In genomic region chr9:37975639-37976038, GRCh38 we compare ENCODE assay signal across 22 cellular contexts.
DNase-seq lines count a peak whose midpoint lies in the region; ATAC-seq and TF ChIP-seq lines count a peak whose summit lies in the region.
"Had no signal": no experiment of that assay in that cellular context is flagged by ENCODE, and none has a peak within 500 bp of the region (broad histone marks: within the 10 kb centered on the region; RNA-seq: fewer than 3 reads in every experiment).

No MANE protein-coding gene starts in this region.

- no peak overlapping the region for H3K27ac ChIP-seq in breast epithelium
- H3K27ac ChIP-seq in osteoblast (ENCODE audit: low read depth, low read length): peak overlapping the region; percentile 92
- no peak overlapping the region for H3K27ac ChIP-seq in tibial nerve
- H3K27ac ChIP-seq: 22Rv1, C4-2B, HL-60, KMS-11 had no signal

- H3K9me3 ChIP-seq in breast epithelium (no peaks in the 10 kb centered on the region), osteoblast (ENCODE audit: low read depth, low read length) (no peaks in the 10 kb centered on the region), tibial nerve (no peaks in the 10 kb centered on the region)
- H3K9me3 ChIP-seq: SK-N-SH had no signal

- no peak for ATAC-seq in GM19324 (IDR thresholded peaks at IDR 0.05; ENCODE audit: low FRiP score, unreplicated experiment)

- intact Hi-C loops in MCF 10A (cut with micrococcal nuclease): no loop called here
- intact Hi-C loops in breast epithelium (cut with DNase I; ENCODE audit: low total_unique reads): no loop called here

- H3K4me1 Mint-ChIP-seq in MCF 10A (ENCODE audit: insufficient read depth, unreplicated experiment) (peaks cover 16% of the 10 kb centered on the region), chondrocyte (ENCODE audit: low read depth) (peaks cover 52% of the 10 kb centered on the region)
- H3K4me1 Mint-ChIP-seq: CD8-positive, alpha-beta memory T cell had no signal

- H3K4me1 ChIP-seq in breast epithelium (no peaks in the 10 kb centered on the region), osteoblast (ENCODE audit: insufficient read depth, low read length) (peaks cover 33% of the 10 kb centered on the region), tibial nerve (peaks cover 0 to 5% (median 0%) of the 10 kb centered on the region in 4 donors)

- H3K4me3 ChIP-seq in breast epithelium (no peak overlapping the region), osteoblast (ENCODE audit: insufficient read depth, low read length) (no peak overlapping the region), tibial nerve (no peak overlapping the region)

- H3K27ac Mint-ChIP-seq in MCF 10A (ENCODE audit: low read depth, unreplicated experiment) (peak overlapping the region; percentile 65), chondrocyte (ENCODE audit: unreplicated experiment) (peak overlapping the region; percentile 49)

- H3K27me3 Mint-ChIP-seq in MCF 10A (ENCODE audit: insufficient read depth, unreplicated experiment) (no peaks in the 10 kb centered on the region), chondrocyte (ENCODE audit: low read depth) (no peaks in the 10 kb centered on the region)

- no peaks in the 10 kb centered on the region for H3K27me3 ChIP-seq in breast epithelium
- no peaks in the 10 kb centered on the region for H3K27me3 ChIP-seq in osteoblast (ENCODE audit: insufficient read depth, low read length)
- no peaks in the 10 kb centered on the region for H3K27me3 ChIP-seq in tibial nerve

- peaks cover 24% of the 10 kb centered on the region for H3K79me2 ChIP-seq in osteoblast (ENCODE audit: insufficient read depth, low read length)

- CTCF ChIA-PET in MCF 10A (lab: Yijun Ruan, JAX): interaction anchor here (0.7 kb wide), 1 partner anchor 93 kb away, joined by 3 read pairs; the partner anchor contains the start of gene SHB

- DNase-seq in MCF 10A (ENCODE audit: unreplicated experiment): no peak
- DNase-seq in breast epithelium (ENCODE audit: low spot score in 2 of 2): no peak
- peak; percentile 27 for DNase-seq in chondrocyte (ENCODE audit: low spot score)
- DNase-seq in osteoblast (ENCODE audit: insufficient read length, low spot score, missing footprints): no peak
- DNase-seq in NCI-H2107 (lab: John Stamatoyannopoulos, UW): no peak
- no peak for DNase-seq in tibial nerve (ENCODE audit: low spot score in 2 of 2)
- no peak for DNase-seq in NCI-H446 treated with DMSO at 0.1 percent for 48 hours (lab: John Stamatoyannopoulos, UW)
- DNase-seq: CD8-positive, alpha-beta memory T cell; GDM1; NCI-H1105 treated with DMSO at 0.1 percent for 48 hours; NCI-H1694; NCI-H2081; NCI-H2171 treated with DMSO at 0.1 percent for 48 hours; NCI-H526; OCI-M1; SHP77; SK-N-SH had no signal

- POLR2A ChIA-PET in MCF 10A (lab: Yijun Ruan, JAX): interaction anchor here (0.7 kb wide), 1 partner anchor 9 kb away, joined by 3 read pairs; no protein-coding TSS in a partner anchor

- 96 to 99% methylated on average over 4 of the region's 4 CpGs for WGBS in tibial nerve, 2 donors

- H3K36me3 Mint-ChIP-seq in MCF 10A (ENCODE audit: insufficient read depth, unreplicated experiment): peaks cover 28% of the 10 kb centered on the region
- peaks cover 8% of the 10 kb centered on the region for H3K36me3 Mint-ChIP-seq in chondrocyte (ENCODE audit: low read depth)
- H3K36me3 Mint-ChIP-seq: CD8-positive, alpha-beta memory T cell had no signal

- TF ChIP-seq POLR2A in breast epithelium (IDR thresholded peaks at IDR 0.05) (no peak), tibial nerve (IDR thresholded peaks at IDR 0.05) (no peak)

- BruUV-seq in MCF 10A (replicated peaks; lab: Mats Ljungman, UMichigan): no TSS peak

- TF ChIP-seq CTCF in MCF 10A (IDR thresholded peaks at IDR 0.05; ENCODE audit: unreplicated experiment) (no peak), breast epithelium (IDR thresholded peaks at IDR 0.05) (no peak), chondrocyte (IDR thresholded peaks at IDR 0.05) (no peak), osteoblast (IDR thresholded peaks at IDR 0.05; ENCODE audit: extremely low read depth, low read depth, low read length) (no peak), tibial nerve (IDR thresholded peaks at IDR 0.05) (no peak)

- H2AFZ ChIP-seq in osteoblast (ENCODE audit: low read length): no peak overlapping the region

- no peak for TF ChIP-seq EP300 in tibial nerve (IDR thresholded peaks at IDR 0.05)

- no peaks in the 10 kb centered on the region for H3K9me3 Mint-ChIP-seq in MCF 10A (ENCODE audit: unreplicated experiment)
- no peaks in the 10 kb centered on the region for H3K9me3 Mint-ChIP-seq in chondrocyte (ENCODE audit: low read depth)
- H3K9me3 Mint-ChIP-seq: CD8-positive, alpha-beta memory T cell had no signal

- no peak overlapping the region for H3K4me2 ChIP-seq in osteoblast (ENCODE audit: insufficient read depth, low read length)
- H3K4me2 ChIP-seq: KMS-11, SK-N-SH had no signal

- no peak overlapping the region for H3K4me3 Mint-ChIP-seq in MCF 10A (ENCODE audit: unreplicated experiment)
- H3K4me3 Mint-ChIP-seq in chondrocyte (ENCODE audit: unreplicated experiment): no peak overlapping the region
- H3K4me3 Mint-ChIP-seq: CD8-positive, alpha-beta memory T cell had no signal

- H4K20me1 ChIP-seq in osteoblast (ENCODE audit: insufficient read depth, low read length): no peaks in the 10 kb centered on the region

- H3K36me3 ChIP-seq in breast epithelium (no peaks in the 10 kb centered on the region), osteoblast (ENCODE audit: insufficient read depth, low read length) (peaks cover 4% of the 10 kb centered on the region), tibial nerve (peaks cover 0 to 28% (median 0%) of the 10 kb centered on the region in 3 donors)
